ENCODE assay signal across 8 cellular contexts in the genomic region with DNA sequence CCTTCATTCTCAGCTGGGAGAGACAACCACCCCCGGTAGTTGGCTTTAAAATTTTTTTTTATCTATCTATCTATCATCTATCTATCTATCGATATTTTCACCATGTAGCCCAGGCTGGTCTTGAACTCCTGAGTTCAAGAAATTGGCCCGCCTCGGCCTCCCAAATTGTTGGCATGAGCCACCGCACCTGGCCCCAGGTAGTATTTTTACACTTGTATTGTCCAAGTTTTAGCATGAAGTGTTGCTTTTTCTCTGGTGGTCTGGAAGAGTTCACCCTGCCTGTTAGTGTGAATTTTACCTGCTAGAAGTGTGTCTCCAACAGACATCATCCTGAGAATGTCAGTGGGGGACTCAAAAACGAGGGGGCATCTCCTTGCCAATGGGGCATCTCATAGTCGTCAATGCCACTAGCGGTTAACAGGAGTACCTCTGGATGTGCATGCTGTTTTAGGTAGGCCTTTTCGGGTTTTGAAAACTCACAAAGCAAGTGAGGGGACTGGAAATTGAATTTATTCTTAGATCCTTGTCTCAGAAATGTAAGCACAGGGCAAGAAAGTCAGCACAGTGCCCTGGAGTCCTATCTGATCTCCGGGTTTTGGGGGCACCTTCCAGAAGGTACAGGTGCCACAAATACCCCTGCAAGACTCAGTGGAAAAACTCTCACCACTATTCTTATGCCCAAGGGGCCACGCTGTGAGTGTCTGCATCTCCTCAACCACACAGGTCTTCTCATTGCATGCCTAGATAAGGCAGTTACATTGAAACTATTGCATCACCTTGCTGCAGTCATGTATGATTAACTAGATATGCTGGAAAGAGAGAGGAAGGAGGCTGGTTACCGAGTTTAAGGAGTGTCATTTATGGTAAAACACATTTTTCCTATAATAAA. TPM values are rescaled to one million over a fixed set of nuclear protein-coding genes. Genes with fewer than 3 reads are reported as not detected.
DNase-seq lines count a peak whose midpoint lies in the region; ATAC-seq and TF ChIP-seq lines count a peak whose summit lies in the region.

No MANE protein-coding gene starts in this region.

- H3K9me3 Mint-ChIP-seq in activated naive CD8-positive, alpha-beta T cell treated with anti-CD3 and anti-CD28 coated beads, Interleukin-2, amount 50 U/mL, for 24 hours, result peaks cover 6% of the 10 kb centered on the region

- H3K27me3 Mint-ChIP-seq in activated naive CD8-positive, alpha-beta T cell treated with anti-CD3 and anti-CD28 coated beads, Interleukin-2, amount 50 U/mL, for 24 hours, result no peaks in the 10 kb centered on the region

- H3K4me1 Mint-ChIP-seq in activated naive CD8-positive, alpha-beta T cell treated with anti-CD3 and anti-CD28 coated beads, Interleukin-2, amount 50 U/mL, for 24 hours, result peaks cover 76% of the 10 kb centered on the region

- ATAC-seq in GM21737 (IDR thresholded peaks at IDR 0.05; ENCODE audit: unreplicated experiment), result peak; percentile 73
- ATAC-seq in activated naive CD8-positive, alpha-beta T cell treated with anti-CD3 and anti-CD28 coated beads, Interleukin-2, amount 50 U/mL, for 24 hours, result peak; percentile 80

- intact Hi-C loops in posterior vena cava (cut with DNase I) (no loop called here), posterior cingulate gyrus (cut with DNase I) (no loop called here)

- peak; percentile 26 for DNase-seq in GM13977 (ENCODE audit: low spot score)
- peak; percentile 21 for DNase-seq in LoVo (ENCODE audit: low spot score)
- DNase-seq in activated naive CD8-positive, alpha-beta T cell treated with anti-CD3 and anti-CD28 coated beads, Interleukin-2, amount 50 U/mL, for 24 hours, result peak; percentile 63
- peak; percentile 49 for DNase-seq in stimulated activated CD4-positive, alpha-beta T cell treated with anti-CD3 and anti-CD28 coated beads, Interleukin-4, amount 100 ng/mL, for 1 hour
- DNase-seq in posterior vena cava (ENCODE audit: low spot score), result no peak
- DNase-seq in posterior cingulate gyrus, result no peak
- DNase-seq in NCI-H1105 (lab: John Stamatoyannopoulos, UW), result no peak

- TF ChIP-seq CTCF in GM13977 (IDR thresholded peaks at IDR 0.05; ENCODE audit: extremely low read depth, insufficient read depth, missing control alignments), result no peak

- no peaks in the 10 kb centered on the region for H3K36me3 Mint-ChIP-seq in activated naive CD8-positive, alpha-beta T cell treated with anti-CD3 and anti-CD28 coated beads, Interleukin-2, amount 50 U/mL, for 24 hours (ENCODE audit: low read depth)

- peak overlapping the region; percentile 99 for H3K27ac Mint-ChIP-seq in activated naive CD8-positive, alpha-beta T cell treated with anti-CD3 and anti-CD28 coated beads, Interleukin-2, amount 50 U/mL, for 24 hours

- in situ Hi-C loops in GM13977 (cut with MboI; ENCODE audit: low pct_unique_long_range_greater_than_20kb, low sequenced_read_pairs, unreplicated experiment), result no loop called here

- H3K4me3 Mint-ChIP-seq in activated naive CD8-positive, alpha-beta T cell treated with anti-CD3 and anti-CD28 coated beads, Interleukin-2, amount 50 U/mL, for 24 hours, result peak overlapping the region; percentile 71

RNA-seq across cellular contexts. Expression of a gene that starts 37.1 kb away (rescaled TPM):
- 10 to 100 TPM; 19.0 to 28.6 TPM for total RNA-seq in posterior vena cava

Comparison
In these comparisons a context has a peak if more than half of its experiments do, and no peak if none do; other contexts are left out.
1. DNase-seq: peak in GM13977 (single experiment), LoVo (single experiment), activated naive CD8-positive, alpha-beta T cell treated with anti-CD3 and anti-CD28 coated beads, Interleukin-2, amount 50 U/mL, for 24 hours (single experiment) and stimulated activated CD4-positive, alpha-beta T cell treated with anti-CD3 and anti-CD28 coated beads, Interleukin-4, amount 100 ng/mL, for 1 hour (single experiment); none in posterior vena cava (single experiment), posterior cingulate gyrus (0 of 10) and NCI-H1105 (single experiment).